Comparison of ENCODE assay signal across 1 cellular context in the genomic region with DNA sequence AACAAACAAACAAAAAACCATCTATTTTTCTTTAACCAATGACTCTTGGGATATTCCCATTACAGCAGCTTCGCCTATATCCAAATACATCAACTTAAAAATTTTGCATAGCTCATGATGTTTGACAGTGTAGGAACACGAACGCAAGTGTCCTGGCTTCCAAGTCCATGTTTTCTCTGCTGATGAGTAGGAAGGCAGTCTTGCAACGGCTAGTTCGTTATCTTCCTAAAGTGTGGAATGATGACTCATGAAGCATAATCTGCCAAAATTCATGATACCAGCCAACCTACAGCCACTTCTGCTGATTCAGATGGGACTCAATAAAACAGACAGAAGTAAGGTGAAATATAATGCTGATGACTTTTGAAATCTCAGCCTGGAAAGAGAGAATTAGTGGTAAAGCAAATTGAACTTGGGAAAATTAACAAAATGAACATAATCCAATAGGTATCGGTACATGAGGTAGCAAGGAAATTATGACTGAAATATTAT.
TF ChIP-seq lines count a peak whose summit lies in the region.

No MANE protein-coding gene starts in this region.

TF ChIP-seq in HepG2, 621 proteins besides CTCF, POLR2A, EP300 and RAD21:
- no peak for TF ChIP-seq ZXDC (CRISPR knock-in tag; IDR thresholded peaks at IDR 0.05)
- no peak for TF ChIP-seq NR2F1 (CRISPR knock-in tag; IDR thresholded peaks at IDR 0.05)
- TF ChIP-seq NFKB2 (CRISPR knock-in tag; IDR thresholded peaks at IDR 0.05; ENCODE audit: borderline replicate concordance), result no peak
- TF ChIP-seq ZNF549 (CRISPR knock-in tag; IDR thresholded peaks at IDR 0.05), result no peak
- no peak for TF ChIP-seq ZNF224 (CRISPR knock-in tag; IDR thresholded peaks at IDR 0.05)
- no peak for TF ChIP-seq ZNF350 (CRISPR knock-in tag; IDR thresholded peaks at IDR 0.05; ENCODE audit: borderline replicate concordance, low read depth)
- no peak for TF ChIP-seq KLF16 (CRISPR knock-in tag; IDR thresholded peaks at IDR 0.05)
- TF ChIP-seq ZNF558 (CRISPR knock-in tag; IDR thresholded peaks at IDR 0.05; ENCODE audit: borderline replicate concordance), result no peak
- TF ChIP-seq, protein P1, sequence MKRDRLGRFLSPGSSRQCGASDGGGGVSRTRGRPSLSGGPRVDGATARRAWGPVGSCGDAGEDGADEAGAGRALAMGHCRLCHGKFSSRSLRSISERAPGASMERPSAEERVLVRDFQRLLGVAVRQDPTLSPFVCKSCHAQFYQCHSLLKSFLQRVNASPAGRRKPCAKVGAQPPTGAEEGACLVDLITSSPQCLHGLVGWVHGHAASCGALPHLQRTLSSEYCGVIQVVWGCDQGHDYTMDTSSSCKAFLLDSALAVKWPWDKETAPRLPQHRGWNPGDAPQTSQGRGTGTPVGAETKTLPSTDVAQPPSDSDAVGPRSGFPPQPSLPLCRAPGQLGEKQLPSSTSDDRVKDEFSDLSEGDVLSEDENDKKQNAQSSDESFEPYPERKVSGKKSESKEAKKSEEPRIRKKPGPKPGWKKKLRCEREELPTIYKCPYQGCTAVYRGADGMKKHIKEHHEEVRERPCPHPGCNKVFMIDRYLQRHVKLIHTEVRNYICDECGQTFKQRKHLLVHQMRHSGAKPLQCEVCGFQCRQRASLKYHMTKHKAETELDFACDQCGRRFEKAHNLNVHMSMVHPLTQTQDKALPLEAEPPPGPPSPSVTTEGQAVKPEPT (CRISPR knock-in tag; IDR thresholded peaks at IDR 0.05; ENCODE audit: low read depth), result no peak
- TF ChIP-seq, protein P2, sequence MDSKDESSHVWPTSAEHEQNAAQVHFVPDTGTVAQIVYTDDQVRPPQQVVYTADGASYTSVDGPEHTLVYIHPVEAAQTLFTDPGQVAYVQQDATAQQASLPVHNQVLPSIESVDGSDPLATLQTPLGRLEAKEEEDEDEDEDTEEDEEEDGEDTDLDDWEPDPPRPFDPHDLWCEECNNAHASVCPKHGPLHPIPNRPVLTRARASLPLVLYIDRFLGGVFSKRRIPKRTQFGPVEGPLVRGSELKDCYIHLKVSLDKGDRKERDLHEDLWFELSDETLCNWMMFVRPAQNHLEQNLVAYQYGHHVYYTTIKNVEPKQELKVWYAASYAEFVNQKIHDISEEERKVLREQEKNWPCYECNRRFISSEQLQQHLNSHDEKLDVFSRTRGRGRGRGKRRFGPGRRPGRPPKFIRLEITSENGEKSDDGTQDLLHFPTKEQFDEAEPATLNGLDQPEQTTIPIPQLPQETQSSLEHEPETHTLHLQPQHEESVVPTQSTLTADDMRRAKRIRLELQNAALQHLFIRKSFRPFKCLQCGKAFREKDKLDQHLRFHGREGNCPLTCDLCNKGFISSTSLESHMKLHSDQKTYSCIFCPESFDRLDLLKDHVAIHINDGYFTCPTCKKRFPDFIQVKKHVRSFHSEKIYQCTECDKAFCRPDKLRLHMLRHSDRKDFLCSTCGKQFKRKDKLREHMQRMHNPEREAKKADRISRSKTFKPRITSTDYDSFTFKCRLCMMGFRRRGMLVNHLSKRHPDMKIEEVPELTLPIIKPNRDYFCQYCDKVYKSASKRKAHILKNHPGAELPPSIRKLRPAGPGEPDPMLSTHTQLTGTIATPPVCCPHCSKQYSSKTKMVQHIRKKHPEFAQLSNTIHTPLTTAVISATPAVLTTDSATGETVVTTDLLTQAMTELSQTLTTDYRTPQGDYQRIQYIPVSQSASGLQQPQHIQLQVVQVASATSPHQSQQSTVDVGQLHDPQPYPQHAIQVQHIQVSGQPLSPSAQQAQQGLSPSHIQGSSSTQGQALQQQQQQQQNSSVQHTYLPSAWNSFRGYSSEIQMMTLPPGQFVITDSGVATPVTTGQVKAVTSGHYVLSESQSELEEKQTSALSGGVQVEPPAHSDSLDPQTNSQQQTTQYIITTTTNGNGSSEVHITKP (CRISPR knock-in tag; IDR thresholded peaks at IDR 0.05; ENCODE audit: low read depth), result no peak
- TF ChIP-seq ZNF670 (CRISPR knock-in tag; IDR thresholded peaks at IDR 0.05; ENCODE audit: borderline replicate concordance), result no peak
- no peak for TF ChIP-seq ZMAT3 (CRISPR knock-in tag; conservative IDR thresholded peaks at IDR 0.05)
- no peak for TF ChIP-seq GATA4 (IDR thresholded peaks at IDR 0.05; ENCODE audit: borderline replicate concordance, low read depth)
- TF ChIP-seq ZNF414 (CRISPR knock-in tag; IDR thresholded peaks at IDR 0.05), result no peak
- TF ChIP-seq, protein P3, sequence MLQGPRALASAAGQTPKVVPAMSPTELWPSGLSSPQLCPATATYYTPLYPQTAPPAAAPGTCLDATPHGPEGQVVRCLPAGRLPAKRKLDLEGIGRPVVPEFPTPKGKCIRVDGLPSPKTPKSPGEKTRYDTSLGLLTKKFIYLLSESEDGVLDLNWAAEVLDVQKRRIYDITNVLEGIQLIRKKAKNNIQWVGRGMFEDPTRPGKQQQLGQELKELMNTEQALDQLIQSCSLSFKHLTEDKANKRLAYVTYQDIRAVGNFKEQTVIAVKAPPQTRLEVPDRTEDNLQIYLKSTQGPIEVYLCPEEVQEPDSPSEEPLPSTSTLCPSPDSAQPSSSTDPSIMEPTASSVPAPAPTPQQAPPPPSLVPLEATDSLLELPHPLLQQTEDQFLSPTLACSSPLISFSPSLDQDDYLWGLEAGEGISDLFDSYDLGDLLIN (CRISPR knock-in tag; IDR thresholded peaks at IDR 0.05; ENCODE audit: borderline replicate concordance), result no peak
- TF ChIP-seq SRF (IDR thresholded peaks at IDR 0.05; ENCODE audit: low read depth, low read length), result no peak
- no peak for TF ChIP-seq ZBTB49 (CRISPR knock-in tag; IDR thresholded peaks at IDR 0.05; ENCODE audit: borderline replicate concordance)
- TF ChIP-seq ZNF136 (CRISPR knock-in tag; IDR thresholded peaks at IDR 0.05; ENCODE audit: low read depth), result no peak
TF ChIP-seq in HepG2: peak in this region for 0.
